In the genomic region with DNA sequence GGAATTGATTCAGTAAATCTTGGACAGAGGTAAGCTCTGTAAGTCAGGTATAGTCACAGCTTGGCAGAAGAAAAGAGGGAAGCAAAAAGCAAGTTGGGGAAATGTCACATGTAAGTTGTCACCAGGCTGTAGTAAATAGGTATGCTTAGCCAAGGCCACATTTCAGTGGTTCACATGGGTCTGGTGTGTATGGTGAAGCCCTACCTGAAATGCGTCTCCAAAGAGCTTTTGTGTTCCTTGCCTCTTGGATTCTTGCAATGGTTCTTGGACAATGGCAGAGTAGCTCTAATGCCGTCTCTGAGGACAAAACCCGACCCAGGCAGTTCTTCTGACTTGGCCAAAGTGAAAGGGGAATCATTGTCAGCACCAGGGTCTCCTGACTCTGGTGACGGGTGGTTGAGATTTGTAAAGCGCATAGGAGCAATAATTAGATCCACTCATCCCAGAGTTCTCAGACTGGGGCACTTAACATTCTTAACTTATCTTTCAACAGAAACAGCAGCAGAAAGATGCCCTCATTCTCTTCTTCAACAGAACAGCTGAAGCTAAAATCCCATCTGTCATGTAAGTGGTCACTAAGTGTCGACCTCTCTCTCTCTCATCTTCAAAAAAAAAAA, we compare ENCODE assay signal across 24 cellular contexts.
"Had no signal": no experiment of that assay in that cellular context is flagged by ENCODE, and none has a peak within 500 bp of the region (broad histone marks: within the 10 kb centered on the region; RNA-seq: fewer than 3 reads in every experiment).

No MANE protein-coding gene starts in this region.

- FAIRE-seq: endometrium, pancreas had no signal

- H3K27me3 ChIP-seq: brain microvascular endothelial cell, neutrophil, pancreas, upper lobe of right lung had no signal

- H3K4me3 ChIP-seq: coronary artery, lower lobe of right lung, pancreas, thoracic aorta, upper lobe of right lung had no signal

- DNase-seq: activated CD4-positive, alpha-beta T cell treated with anti-CD3 and anti-CD28 coated beads, Interleukin-2, amount 10 ng/mL, durations not matched to agents 24 days and 14 days; activated CD8-positive, alpha-beta T cell treated with anti-CD3 and anti-CD28 coated beads for 36 hours; activated effector memory CD4-positive, alpha-beta T cell treated with Interleukin-2 at 50 U/mL for 16 hours; activated naive CD4-positive, alpha-beta T cell treated with anti-CD3 and anti-CD28 coated beads, Interleukin-2, amount 10 ng/mL, durations not matched to agents 7 days and 5 days; activated naive CD8-positive, alpha-beta T cell treated with anti-CD3 and anti-CD28 coated beads, Interleukin-2, amount 50 U/mL, for 24 hours; activated T-cell treated with anti-CD3 and anti-CD28 coated beads, Interleukin-2, amount 50 U/mL, for 1 hour; anterior cingulate cortex; brain microvascular endothelial cell; erythroblast; foreskin melanocyte; glutamatergic neuron; kidney glomerular epithelial cell; lower lobe of right lung; pancreas; stimulated activated CD4-positive, alpha-beta T cell treated with anti-CD3 and anti-CD28 coated beads, Interleukin-4, amount 100 ng/mL, for 4 hours; T-helper 9 cell; upper lobe of right lung had no signal

- H3K9me3 ChIP-seq: lower lobe of right lung, neutrophil, pancreas, thoracic aorta, upper lobe of right lung had no signal

- H3K4me1 ChIP-seq: lower lobe of right lung, pancreas, upper lobe of right lung had no signal

- H3K36me3 ChIP-seq: brain microvascular endothelial cell, thoracic aorta had no signal

- H3K27ac ChIP-seq: brain microvascular endothelial cell, coronary artery, lower lobe of right lung, neutrophil, pancreas, thoracic aorta, upper lobe of right lung had no signal

- ATAC-seq: activated CD8-positive, alpha-beta T cell treated with anti-CD3 and anti-CD28 coated beads for 36 hours; activated naive CD8-positive, alpha-beta T cell treated with anti-CD3 and anti-CD28 coated beads, Interleukin-2, amount 50 U/mL, for 24 hours; lower lobe of right lung; natural killer cell treated with Interleukin-12 subunit alpha and Interleukin-12 subunit beta and Interleukin-15 and Interleukin-18, amount 100 ng/mL, for 72 hours; pancreas; sciatic nerve; stimulated activated memory B cell treated with anti-CD40 and anti-IgM and Interleukin-4, amounts not matched to agents 10 μg/mL and 1 μg/mL and 100 μg/mL, for 72 hours; upper lobe of right lung had no signal
